In the genomic region with DNA sequence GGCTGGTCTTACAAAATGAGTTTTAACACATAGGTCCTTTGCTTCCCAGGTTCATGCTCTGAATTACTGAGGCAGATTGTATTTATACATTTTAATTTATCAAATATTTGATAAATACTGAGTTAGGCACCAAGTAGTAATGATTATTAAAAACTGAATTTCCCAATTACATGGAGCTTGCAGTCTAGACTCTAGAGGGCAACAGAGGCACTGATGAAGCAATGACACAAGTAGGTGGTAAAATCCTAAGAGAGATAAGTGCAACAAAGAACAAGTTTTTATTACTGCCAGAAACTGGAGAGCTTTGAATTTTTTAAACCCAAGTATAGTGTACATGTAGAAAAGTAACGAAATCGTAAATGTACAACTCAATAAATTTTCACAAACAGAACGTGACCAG, we compare ENCODE assay signal across 8 cellular contexts.
A peak's percentile ranks its signal among the peaks of the same experiment; 100 is the strongest.
DNase-seq lines count a peak whose midpoint lies in the region; ATAC-seq and TF ChIP-seq lines count a peak whose summit lies in the region.

No MANE protein-coding gene starts in this region.

- no peak for ATAC-seq in gastroesophageal sphincter

- TF ChIP-seq EP300 in SK-N-SH (IDR thresholded peaks at IDR 0.05; ENCODE audit: borderline replicate concordance in 1 of 2, low read depth in 1 of 2, low read length in 1 of 2), result no peak
- TF ChIP-seq EP300 in gastroesophageal sphincter (IDR thresholded peaks at IDR 0.05), result no peak

- DNase-seq in GM10248 (ENCODE audit: extremely low spot score) (no peak), SK-N-SH (no peak), prostate gland (ENCODE audit: low spot score) (no peak), ACHN (no peak), NCI-H345 treated with DMSO at 0.1 percent for 48 hours (lab: John Stamatoyannopoulos, UW; ENCODE audit: unreplicated experiment) (no peak)
- no peak for DNase-seq in activated CD4-positive, CD25-positive, alpha-beta regulatory T cell (lab: John Stamatoyannopoulos, UW)
- no peak for DNase-seq in activated CD8-positive, alpha-beta memory T cell treated with anti-CD3 and anti-CD28 coated beads, Interleukin-2, amount 50 U/mL, for 4 hours

- TF ChIP-seq CTCF in GM10248 (IDR thresholded peaks at IDR 0.05; ENCODE audit: control extremely low read depth, extremely low read depth, low read depth, missing control alignments), result peak; percentile 28
- TF ChIP-seq CTCF in SK-N-SH (IDR thresholded peaks at IDR 0.05), result peak; percentile 64
- peak; percentile 27 to 49 (median 40) for TF ChIP-seq CTCF in gastroesophageal sphincter (IDR thresholded peaks at IDR 0.05)
- TF ChIP-seq CTCF in prostate gland (IDR thresholded peaks at IDR 0.05), result peak in 3 of 4 experiments; percentile 45 to 64 (median 46)

- POLR2A ChIA-PET in GM10248 (lab: Yijun Ruan, JAX) (no interaction called here), SK-N-SH (lab: Yijun Ruan, JAX) (no interaction called here)

- H3K4me1 ChIP-seq in SK-N-SH (ENCODE audit: control insufficient read depth in 1 of 2, insufficient read depth in 2 of 2, low read depth in 1 of 2, low read length in 1 of 2) (no peaks in the 10 kb centered on the region), gastroesophageal sphincter (no peaks in the 10 kb centered on the region), prostate gland (replicated peaks) (no peaks in the 10 kb centered on the region)

- intact Hi-C loops in prostate gland (cut with DNase I), result no loop called here

- H3K9me3 ChIP-seq in SK-N-SH (no peaks in the 10 kb centered on the region), gastroesophageal sphincter (no peaks in the 10 kb centered on the region), prostate gland (no peaks in the 10 kb centered on the region)

- H3K27me3 ChIP-seq in SK-N-SH (ENCODE audit: insufficient read depth) (no peaks in the 10 kb centered on the region), gastroesophageal sphincter (no peaks in the 10 kb centered on the region), prostate gland (replicated peaks; ENCODE audit: insufficient read depth) (no peaks in the 10 kb centered on the region)

- no peaks in the 10 kb centered on the region for H3K79me2 ChIP-seq in SK-N-SH (ENCODE audit: insufficient read depth)

- WGBS in SK-N-SH (ENCODE audit: low lambda C conversion rate), result 68% methylated on average over 3 of the region's 3 CpGs
- WGBS in gastroesophageal sphincter (ENCODE audit: low coverage in 1 of 2), 2 donors, result 71 to 94% methylated on average over 3 of the region's 3 CpGs
- 43% methylated on average over 3 of the region's 3 CpGs for WGBS in prostate gland

- TF ChIP-seq RAD21 in SK-N-SH (IDR thresholded peaks at IDR 0.05; ENCODE audit: low read length), result peak; percentile 64

- no peak overlapping the region for H3K27ac ChIP-seq in SK-N-SH (ENCODE audit: low read depth in 2 of 2, low read length in 1 of 2)
- no peak overlapping the region for H3K27ac ChIP-seq in gastroesophageal sphincter
- H3K27ac ChIP-seq in prostate gland, result no peak overlapping the region

- H4K20me1 ChIP-seq in SK-N-SH (ENCODE audit: insufficient read depth), result no peaks in the 10 kb centered on the region

- no peaks in the 10 kb centered on the region for H3K9me2 ChIP-seq in SK-N-SH

- H2AFZ ChIP-seq in SK-N-SH (ENCODE audit: low read depth), result no peak overlapping the region

- TF ChIP-seq POLR2A in gastroesophageal sphincter (IDR thresholded peaks at IDR 0.05) (no peak), prostate gland (IDR thresholded peaks at IDR 0.05) (no peak)

- in situ Hi-C loops in ACHN (cut with HindIII; ENCODE audit: low pct_ligation_motif_present, low pct_unique_long_range_greater_than_20kb, low sequenced_read_pairs), result no loop called here

- H3K36me3 ChIP-seq in SK-N-SH (replicated peaks in 1 of 2; ENCODE audit: control insufficient read depth in 1 of 2, insufficient read depth in 2 of 2, low read length in 1 of 2), result no peaks in the 10 kb centered on the region
- no peaks in the 10 kb centered on the region for H3K36me3 ChIP-seq in gastroesophageal sphincter
- H3K36me3 ChIP-seq in prostate gland, result no peaks in the 10 kb centered on the region

- H3K4me3 ChIP-seq in SK-N-SH (ENCODE audit: low read depth in 2 of 2, low read length in 1 of 2), result no peak overlapping the region
- H3K4me3 ChIP-seq in gastroesophageal sphincter, result no peak overlapping the region
- no peak overlapping the region for H3K4me3 ChIP-seq in prostate gland

- H3K4me2 ChIP-seq in SK-N-SH, result no peak overlapping the region

- no peaks in the 10 kb centered on the region for H3F3A ChIP-seq in SK-N-SH (replicated peaks; ENCODE audit: insufficient read depth)

- no peak overlapping the region for H3K9ac ChIP-seq in SK-N-SH

- CTCF ChIA-PET in GM10248 (lab: Yijun Ruan, JAX) (interaction anchor here (1.0 to 5.4 kb wide), 6 partner anchors 10 to 571 kb away, joined by 3 to 35 read pairs (median 5); no protein-coding TSS in a partner anchor), SK-N-SH (lab: Yijun Ruan, JAX) (interaction anchor here (0.7 to 1.7 kb wide), 6 partner anchors 8 to 706 kb away, joined by 3 to 11 read pairs (median 4); no protein-coding TSS in a partner anchor)

TF ChIP-seq in SK-N-SH, 30 proteins besides CTCF, POLR2A, EP300 and RAD21:
- TF ChIP-seq SMC3 (IDR thresholded peaks at IDR 0.05; ENCODE audit: low read depth, low read length) (peak; percentile 44), POLR2AphosphoS5 (IDR thresholded peaks at IDR 0.05; ENCODE audit: low read depth, low read length) (no peak)
